In the genomic region with DNA sequence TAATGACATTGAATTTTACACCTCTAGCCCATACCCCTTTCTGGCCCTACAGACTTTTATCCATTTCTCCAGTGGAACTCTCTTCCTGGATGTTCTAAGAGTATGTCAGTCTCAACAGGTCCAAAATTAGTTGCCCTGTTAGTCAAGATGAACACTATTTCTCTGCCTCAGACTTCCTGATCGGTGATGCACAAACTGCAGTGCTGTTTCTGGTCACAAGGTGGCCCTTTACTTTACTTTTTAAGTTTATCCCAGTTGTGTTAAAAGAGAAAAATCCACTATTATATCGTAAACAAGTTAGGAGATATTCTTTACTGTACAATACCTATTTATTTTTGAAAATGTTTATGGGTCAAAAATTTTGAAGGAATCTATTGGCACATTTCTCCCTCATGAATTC, we compare ENCODE assay signal across 2 cellular contexts.
TF ChIP-seq lines count a peak whose summit lies in the region.

No MANE protein-coding gene starts in this region.

TF ChIP-seq in Ishikawa, 13 proteins besides CTCF, POLR2A, EP300 and RAD21:
- TF ChIP-seq TEAD4 (IDR thresholded peaks at IDR 0.05) (no peak), REST (IDR thresholded peaks at IDR 0.05; ENCODE audit: low read depth) (no peak), NFIC (IDR thresholded peaks at IDR 0.05) (no peak), TAF1 (IDR thresholded peaks at IDR 0.05; ENCODE audit: low read depth) (no peak), EGR1 (IDR thresholded peaks at IDR 0.05) (no peak), ZBTB7A (IDR thresholded peaks at IDR 0.05; ENCODE audit: low read depth) (no peak), FOXM1 (IDR thresholded peaks at IDR 0.05; ENCODE audit: borderline replicate concordance, low read depth) (no peak), TCF12 (IDR thresholded peaks at IDR 0.05; ENCODE audit: low read depth) (no peak), YY1 (IDR thresholded peaks at IDR 0.05; ENCODE audit: low read depth) (no peak), CEBPB (IDR thresholded peaks at IDR 0.05) (no peak), CREB1 (IDR thresholded peaks at IDR 0.05; ENCODE audit: low read depth) (no peak)
- TF ChIP-seq, protein P1, sequence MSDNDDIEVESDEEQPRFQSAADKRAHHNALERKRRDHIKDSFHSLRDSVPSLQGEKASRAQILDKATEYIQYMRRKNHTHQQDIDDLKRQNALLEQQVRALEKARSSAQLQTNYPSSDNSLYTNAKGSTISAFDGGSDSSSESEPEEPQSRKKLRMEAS (IDR thresholded peaks at IDR 0.05) = no peak
- TF ChIP-seq, protein P2, sequence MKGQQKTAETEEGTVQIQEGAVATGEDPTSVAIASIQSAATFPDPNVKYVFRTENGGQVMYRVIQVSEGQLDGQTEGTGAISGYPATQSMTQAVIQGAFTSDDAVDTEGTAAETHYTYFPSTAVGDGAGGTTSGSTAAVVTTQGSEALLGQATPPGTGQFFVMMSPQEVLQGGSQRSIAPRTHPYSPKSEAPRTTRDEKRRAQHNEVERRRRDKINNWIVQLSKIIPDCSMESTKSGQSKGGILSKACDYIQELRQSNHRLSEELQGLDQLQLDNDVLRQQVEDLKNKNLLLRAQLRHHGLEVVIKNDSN (IDR thresholded peaks at IDR 0.05) = no peak

TF ChIP-seq in H1, 55 proteins besides CTCF, POLR2A, EP300 and RAD21:
- TF ChIP-seq TBP (IDR thresholded peaks at IDR 0.05; ENCODE audit: low read depth, low read length) (no peak), CHD2 (IDR thresholded peaks at IDR 0.05; ENCODE audit: low read length) (no peak), SP4 (IDR thresholded peaks at IDR 0.05; ENCODE audit: low read length) (no peak), NANOG (IDR thresholded peaks at IDR 0.05; ENCODE audit: insufficient read depth, low read depth, low read length, poor library complexity, severe bottlenecking) (no peak), SAP30 (IDR thresholded peaks at IDR 0.05; ENCODE audit: insufficient read depth, insufficient replicate concordance, low read length) (no peak), BCL11A (IDR thresholded peaks at IDR 0.05; ENCODE audit: low read depth in 2 of 2, low read length in 2 of 2) (no peak), TEAD4 (IDR thresholded peaks at IDR 0.05; ENCODE audit: low read depth, low read length) (no peak)
- TF ChIP-seq, protein P3, sequence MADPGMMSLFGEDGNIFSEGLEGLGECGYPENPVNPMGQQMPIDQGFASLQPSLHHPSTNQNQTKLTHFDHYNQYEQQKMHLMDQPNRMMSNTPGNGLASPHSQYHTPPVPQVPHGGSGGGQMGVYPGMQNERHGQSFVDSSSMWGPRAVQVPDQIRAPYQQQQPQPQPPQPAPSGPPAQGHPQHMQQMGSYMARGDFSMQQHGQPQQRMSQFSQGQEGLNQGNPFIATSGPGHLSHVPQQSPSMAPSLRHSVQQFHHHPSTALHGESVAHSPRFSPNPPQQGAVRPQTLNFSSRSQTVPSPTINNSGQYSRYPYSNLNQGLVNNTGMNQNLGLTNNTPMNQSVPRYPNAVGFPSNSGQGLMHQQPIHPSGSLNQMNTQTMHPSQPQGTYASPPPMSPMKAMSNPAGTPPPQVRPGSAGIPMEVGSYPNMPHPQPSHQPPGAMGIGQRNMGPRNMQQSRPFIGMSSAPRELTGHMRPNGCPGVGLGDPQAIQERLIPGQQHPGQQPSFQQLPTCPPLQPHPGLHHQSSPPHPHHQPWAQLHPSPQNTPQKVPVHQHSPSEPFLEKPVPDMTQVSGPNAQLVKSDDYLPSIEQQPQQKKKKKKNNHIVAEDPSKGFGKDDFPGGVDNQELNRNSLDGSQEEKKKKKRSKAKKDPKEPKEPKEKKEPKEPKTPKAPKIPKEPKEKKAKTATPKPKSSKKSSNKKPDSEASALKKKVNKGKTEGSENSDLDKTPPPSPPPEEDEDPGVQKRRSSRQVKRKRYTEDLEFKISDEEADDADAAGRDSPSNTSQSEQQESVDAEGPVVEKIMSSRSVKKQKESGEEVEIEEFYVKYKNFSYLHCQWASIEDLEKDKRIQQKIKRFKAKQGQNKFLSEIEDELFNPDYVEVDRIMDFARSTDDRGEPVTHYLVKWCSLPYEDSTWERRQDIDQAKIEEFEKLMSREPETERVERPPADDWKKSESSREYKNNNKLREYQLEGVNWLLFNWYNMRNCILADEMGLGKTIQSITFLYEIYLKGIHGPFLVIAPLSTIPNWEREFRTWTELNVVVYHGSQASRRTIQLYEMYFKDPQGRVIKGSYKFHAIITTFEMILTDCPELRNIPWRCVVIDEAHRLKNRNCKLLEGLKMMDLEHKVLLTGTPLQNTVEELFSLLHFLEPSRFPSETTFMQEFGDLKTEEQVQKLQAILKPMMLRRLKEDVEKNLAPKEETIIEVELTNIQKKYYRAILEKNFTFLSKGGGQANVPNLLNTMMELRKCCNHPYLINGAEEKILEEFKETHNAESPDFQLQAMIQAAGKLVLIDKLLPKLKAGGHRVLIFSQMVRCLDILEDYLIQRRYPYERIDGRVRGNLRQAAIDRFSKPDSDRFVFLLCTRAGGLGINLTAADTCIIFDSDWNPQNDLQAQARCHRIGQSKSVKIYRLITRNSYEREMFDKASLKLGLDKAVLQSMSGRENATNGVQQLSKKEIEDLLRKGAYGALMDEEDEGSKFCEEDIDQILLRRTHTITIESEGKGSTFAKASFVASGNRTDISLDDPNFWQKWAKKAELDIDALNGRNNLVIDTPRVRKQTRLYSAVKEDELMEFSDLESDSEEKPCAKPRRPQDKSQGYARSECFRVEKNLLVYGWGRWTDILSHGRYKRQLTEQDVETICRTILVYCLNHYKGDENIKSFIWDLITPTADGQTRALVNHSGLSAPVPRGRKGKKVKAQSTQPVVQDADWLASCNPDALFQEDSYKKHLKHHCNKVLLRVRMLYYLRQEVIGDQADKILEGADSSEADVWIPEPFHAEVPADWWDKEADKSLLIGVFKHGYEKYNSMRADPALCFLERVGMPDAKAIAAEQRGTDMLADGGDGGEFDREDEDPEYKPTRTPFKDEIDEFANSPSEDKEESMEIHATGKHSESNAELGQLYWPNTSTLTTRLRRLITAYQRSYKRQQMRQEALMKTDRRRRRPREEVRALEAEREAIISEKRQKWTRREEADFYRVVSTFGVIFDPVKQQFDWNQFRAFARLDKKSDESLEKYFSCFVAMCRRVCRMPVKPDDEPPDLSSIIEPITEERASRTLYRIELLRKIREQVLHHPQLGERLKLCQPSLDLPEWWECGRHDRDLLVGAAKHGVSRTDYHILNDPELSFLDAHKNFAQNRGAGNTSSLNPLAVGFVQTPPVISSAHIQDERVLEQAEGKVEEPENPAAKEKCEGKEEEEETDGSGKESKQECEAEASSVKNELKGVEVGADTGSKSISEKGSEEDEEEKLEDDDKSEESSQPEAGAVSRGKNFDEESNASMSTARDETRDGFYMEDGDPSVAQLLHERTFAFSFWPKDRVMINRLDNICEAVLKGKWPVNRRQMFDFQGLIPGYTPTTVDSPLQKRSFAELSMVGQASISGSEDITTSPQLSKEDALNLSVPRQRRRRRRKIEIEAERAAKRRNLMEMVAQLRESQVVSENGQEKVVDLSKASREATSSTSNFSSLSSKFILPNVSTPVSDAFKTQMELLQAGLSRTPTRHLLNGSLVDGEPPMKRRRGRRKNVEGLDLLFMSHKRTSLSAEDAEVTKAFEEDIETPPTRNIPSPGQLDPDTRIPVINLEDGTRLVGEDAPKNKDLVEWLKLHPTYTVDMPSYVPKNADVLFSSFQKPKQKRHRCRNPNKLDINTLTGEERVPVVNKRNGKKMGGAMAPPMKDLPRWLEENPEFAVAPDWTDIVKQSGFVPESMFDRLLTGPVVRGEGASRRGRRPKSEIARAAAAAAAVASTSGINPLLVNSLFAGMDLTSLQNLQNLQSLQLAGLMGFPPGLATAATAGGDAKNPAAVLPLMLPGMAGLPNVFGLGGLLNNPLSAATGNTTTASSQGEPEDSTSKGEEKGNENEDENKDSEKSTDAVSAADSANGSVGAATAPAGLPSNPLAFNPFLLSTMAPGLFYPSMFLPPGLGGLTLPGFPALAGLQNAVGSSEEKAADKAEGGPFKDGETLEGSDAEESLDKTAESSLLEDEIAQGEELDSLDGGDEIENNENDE (IDR thresholded peaks at IDR 0.05; ENCODE audit: insufficient replicate concordance, low read length) = no peak
- TF ChIP-seq, protein P4, sequence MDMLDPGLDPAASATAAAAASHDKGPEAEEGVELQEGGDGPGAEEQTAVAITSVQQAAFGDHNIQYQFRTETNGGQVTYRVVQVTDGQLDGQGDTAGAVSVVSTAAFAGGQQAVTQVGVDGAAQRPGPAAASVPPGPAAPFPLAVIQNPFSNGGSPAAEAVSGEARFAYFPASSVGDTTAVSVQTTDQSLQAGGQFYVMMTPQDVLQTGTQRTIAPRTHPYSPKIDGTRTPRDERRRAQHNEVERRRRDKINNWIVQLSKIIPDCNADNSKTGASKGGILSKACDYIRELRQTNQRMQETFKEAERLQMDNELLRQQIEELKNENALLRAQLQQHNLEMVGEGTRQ (IDR thresholded peaks at IDR 0.05; ENCODE audit: low read length) = no peak
